In genomic region chr6:22622390-22622789, GRCh38 we compare ENCODE assay signal across 1 cellular context.
TF ChIP-seq lines count a peak whose summit lies in the region.

No MANE protein-coding gene starts in this region.

TF ChIP-seq in endothelial cell of umbilical vein, 7 proteins besides CTCF, POLR2A, EP300 and RAD21:
- no peak for TF ChIP-seq JUN (IDR thresholded peaks at IDR 0.05; ENCODE audit: borderline replicate concordance, insufficient read depth, insufficient read length, low read depth)
- no peak for TF ChIP-seq GATA2 (IDR thresholded peaks at IDR 0.05; ENCODE audit: insufficient read depth, insufficient read length, low read depth, low read length)
- no peak for TF ChIP-seq FOS (IDR thresholded peaks at IDR 0.05; ENCODE audit: borderline replicate concordance, insufficient read depth, low read length)
- no peak for TF ChIP-seq MAX (IDR thresholded peaks at IDR 0.05; ENCODE audit: insufficient read depth, insufficient read length)
- no peak for TF ChIP-seq EZH2 (IDR thresholded peaks at IDR 0.05; ENCODE audit: borderline replicate concordance, low read depth, low read length, severe bottlenecking)
- no peak for TF ChIP-seq MYC (IDR thresholded peaks at IDR 0.05; ENCODE audit: low read depth, low read length)
- TF ChIP-seq POLR2AphosphoS5 (IDR thresholded peaks at IDR 0.05; ENCODE audit: insufficient read depth, low read depth, low read length) = no peak
